1 cellular context compared by ENCODE assay signal in genomic region chr1:220726634-220727033, GRCh38.
TF ChIP-seq lines count a peak whose summit lies in the region.

No MANE protein-coding gene starts in this region.

TF ChIP-seq in HepG2, 621 proteins besides CTCF, POLR2A, EP300 and RAD21:
- TF ChIP-seq ZNF547 (CRISPR knock-in tag; IDR thresholded peaks at IDR 0.05), result no peak
